ENCODE assay signal across 1 cellular context in the genomic region with DNA sequence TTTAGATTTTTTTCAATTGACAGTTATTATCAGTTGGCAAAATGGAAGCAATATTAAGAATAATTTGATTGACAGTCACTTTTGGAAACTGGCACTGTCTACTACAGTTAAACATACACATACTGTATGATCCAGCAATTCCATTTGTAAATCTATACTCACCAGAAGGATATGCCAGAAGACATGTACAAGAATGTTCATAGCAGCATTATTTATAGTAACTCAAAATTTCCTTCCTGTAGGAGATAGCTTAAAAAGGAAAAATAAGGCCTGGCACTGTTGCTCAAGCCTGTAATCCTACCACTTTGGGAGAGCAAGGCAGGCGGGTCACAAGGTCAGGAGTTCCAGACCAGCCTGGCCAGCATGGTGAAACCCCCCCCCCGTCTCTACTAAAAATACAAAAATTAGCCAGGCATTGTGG.
TF ChIP-seq lines count a peak whose summit lies in the region.

No MANE protein-coding gene starts in this region.

TF ChIP-seq in endothelial cell of umbilical vein, 7 proteins besides CTCF, POLR2A, EP300 and RAD21 (continued from another document):
- no peak for TF ChIP-seq POLR2AphosphoS5 (IDR thresholded peaks at IDR 0.05; ENCODE audit: insufficient read depth, low read depth, low read length)
- no peak for TF ChIP-seq FOS (IDR thresholded peaks at IDR 0.05; ENCODE audit: borderline replicate concordance, insufficient read depth, low read length)
- no peak for TF ChIP-seq MYC (IDR thresholded peaks at IDR 0.05; ENCODE audit: low read depth, low read length)
- TF ChIP-seq JUN (IDR thresholded peaks at IDR 0.05; ENCODE audit: borderline replicate concordance, insufficient read depth, insufficient read length, low read depth) = no peak
- TF ChIP-seq, protein P1, sequence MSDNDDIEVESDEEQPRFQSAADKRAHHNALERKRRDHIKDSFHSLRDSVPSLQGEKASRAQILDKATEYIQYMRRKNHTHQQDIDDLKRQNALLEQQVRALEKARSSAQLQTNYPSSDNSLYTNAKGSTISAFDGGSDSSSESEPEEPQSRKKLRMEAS (IDR thresholded peaks at IDR 0.05; ENCODE audit: insufficient read depth, insufficient read length) = no peak
